1 cellular context compared by ENCODE assay signal in genomic region chr5:69042915-69043795, GRCh38.
TF ChIP-seq lines count a peak whose summit lies in the region.

No MANE protein-coding gene starts in this region.

TF ChIP-seq in HEK293, 187 proteins besides CTCF, POLR2A, EP300 and RAD21 (continued from another document and continues in another):
- TF ChIP-seq ZNF580 (tag by site-specific recombination; IDR thresholded peaks at IDR 0.05) = no peak
- TF ChIP-seq ZNF654 (tag by site-specific recombination; IDR thresholded peaks at IDR 0.05; ENCODE audit: low read depth) = peak; percentile 94
- no peak for TF ChIP-seq ATF2 (tag by site-specific recombination; IDR thresholded peaks at IDR 0.05; ENCODE audit: low read depth)
- TF ChIP-seq ZNF274 (IDR thresholded peaks at IDR 0.05; ENCODE audit: low read length) = no peak
- no peak for TF ChIP-seq ZNF274 (tag by site-specific recombination; IDR thresholded peaks at IDR 0.05; ENCODE audit: borderline replicate concordance)
- TF ChIP-seq INSM2 (tag by site-specific recombination; IDR thresholded peaks at IDR 0.05) = no peak
- TF ChIP-seq SETDB1 (IDR thresholded peaks at IDR 0.05; ENCODE audit: insufficient read length, low read length) = no peak
- TF ChIP-seq ZNF513 (tag by site-specific recombination; IDR thresholded peaks at IDR 0.05) = no peak
- no peak for TF ChIP-seq KLF16 (tag by site-specific recombination; IDR thresholded peaks at IDR 0.05)
- no peak for TF ChIP-seq ZNF621 (tag by site-specific recombination; IDR thresholded peaks at IDR 0.05)
- TF ChIP-seq ELK4 (IDR thresholded peaks at IDR 0.05; ENCODE audit: borderline replicate concordance, low read depth, low read length) = no peak
- peak; percentile 55; the same call in 1 of the 2 replicates for TF ChIP-seq ZNF2 (tag by site-specific recombination; IDR thresholded peaks at IDR 0.05)
- TF ChIP-seq IKZF3 (tag by site-specific recombination; IDR thresholded peaks at IDR 0.05) = no peak
- no peak for TF ChIP-seq ZNF416 (tag by site-specific recombination; IDR thresholded peaks at IDR 0.05)
- no peak for TF ChIP-seq HOXC10 (CRISPR knock-in tag; IDR thresholded peaks at IDR 0.05)
- no peak for TF ChIP-seq MEIS1 (CRISPR knock-in tag; IDR thresholded peaks at IDR 0.05; ENCODE audit: borderline replicate concordance)
- TF ChIP-seq ZNF16 (tag by site-specific recombination; IDR thresholded peaks at IDR 0.05; ENCODE audit: low read depth) = no peak
- no peak for TF ChIP-seq TSHZ1 (tag by site-specific recombination; IDR thresholded peaks at IDR 0.05; ENCODE audit: borderline replicate concordance)
- no peak for TF ChIP-seq ZNF157 (tag by site-specific recombination; IDR thresholded peaks at IDR 0.05)
- no peak for TF ChIP-seq PRDM4 (tag by site-specific recombination; IDR thresholded peaks at IDR 0.05)
- no peak for TF ChIP-seq ZBTB44 (tag by site-specific recombination; IDR thresholded peaks at IDR 0.05)
- no peak for TF ChIP-seq ZSCAN4 (tag by site-specific recombination; IDR thresholded peaks at IDR 0.05)
- no peak for TF ChIP-seq RBAK (tag by site-specific recombination; IDR thresholded peaks at IDR 0.05)
- TF ChIP-seq ZNF292 (tag by site-specific recombination; IDR thresholded peaks at IDR 0.05; ENCODE audit: borderline replicate concordance, low read depth) = no peak
- no peak for TF ChIP-seq HOXA7 (CRISPR knock-in tag; IDR thresholded peaks at IDR 0.05; ENCODE audit: borderline replicate concordance)
- TF ChIP-seq ZEB2 (tag by site-specific recombination; IDR thresholded peaks at IDR 0.05) = no peak; the same call in 1 of the 2 replicates
- no peak for TF ChIP-seq GLIS2 (tag by site-specific recombination; IDR thresholded peaks at IDR 0.05)
- TF ChIP-seq ZNF645 (tag by site-specific recombination; IDR thresholded peaks at IDR 0.05) = no peak
- TF ChIP-seq ZNF501 (tag by site-specific recombination; IDR thresholded peaks at IDR 0.05) = no peak; the same call in 1 of the 2 replicates
- no peak for TF ChIP-seq ZNF549 (tag by site-specific recombination; IDR thresholded peaks at IDR 0.05)
- TF ChIP-seq WT1 (tag by site-specific recombination; IDR thresholded peaks at IDR 0.05) = 0 out of 2 replicates have a peak, but pooled peaks have one; percentile 4
- TF ChIP-seq ZNF529 (tag by site-specific recombination; IDR thresholded peaks at IDR 0.05; ENCODE audit: insufficient replicate concordance) = no peak
- peak; percentile 6; the same call in 1 of the 2 replicates for TF ChIP-seq ZNF184 (tag by site-specific recombination; IDR thresholded peaks at IDR 0.05)
- no peak for TF ChIP-seq ZNF280C (tag by site-specific recombination; IDR thresholded peaks at IDR 0.05)
- no peak for TF ChIP-seq ZNF214 (tag by site-specific recombination; IDR thresholded peaks at IDR 0.05; ENCODE audit: borderline replicate concordance)
- no peak for TF ChIP-seq PRDM1 (tag by site-specific recombination; IDR thresholded peaks at IDR 0.05)
- no peak for TF ChIP-seq SP3 (tag by site-specific recombination; IDR thresholded peaks at IDR 0.05)
- no peak for TF ChIP-seq SCRT2 (tag by site-specific recombination; IDR thresholded peaks at IDR 0.05)
- TF ChIP-seq ZNF335 (tag by site-specific recombination; conservative IDR thresholded peaks at IDR 0.05) = peak; percentile 77
- TF ChIP-seq ZNF341 (tag by site-specific recombination; IDR thresholded peaks at IDR 0.05; ENCODE audit: low read depth) = peak; percentile 83
- TF ChIP-seq ZNF670 (tag by site-specific recombination; IDR thresholded peaks at IDR 0.05; ENCODE audit: low read depth) = no peak
- TF ChIP-seq ZNF76 (tag by site-specific recombination; IDR thresholded peaks at IDR 0.05; ENCODE audit: borderline replicate concordance, low read depth) = no peak
- no peak for TF ChIP-seq ZNF530 (tag by site-specific recombination; IDR thresholded peaks at IDR 0.05; ENCODE audit: low read depth)
- TF ChIP-seq ZNF24 (tag by site-specific recombination; IDR thresholded peaks at IDR 0.05) = no peak
